8 cellular contexts compared by ENCODE assay signal in genomic region chr17:75875940-75876189, GRCh38. TPM values are rescaled to one million over a fixed set of nuclear protein-coding genes. Genes with fewer than 3 reads are reported as not detected.
A peak's percentile ranks its signal among the peaks of the same experiment; 100 is the strongest.
DNase-seq lines count a peak whose midpoint lies in the region; ATAC-seq and TF ChIP-seq lines count a peak whose summit lies in the region.

No MANE protein-coding gene starts in this region.

- no peaks in the 10 kb centered on the region for H3K27me3 ChIP-seq in liver (ENCODE audit: control insufficient read depth in 4 of 4, insufficient read depth in 4 of 4, low read length in 3 of 4)
- no peaks in the 10 kb centered on the region for H3K27me3 ChIP-seq in transverse colon

- in situ Hi-C loops in transverse colon (cut with MboI; ENCODE audit: low pct_ligation_motif_present in 1 of 4, low pct_unique_long_range_greater_than_20kb in 1 of 4, low sequenced_read_pairs in 3 of 4): loop anchor here in 1 of 4 donors (25.0 kb wide), 1 partner anchor 114 kb away; the partner anchor contains the start of gene GALK1

- H3K9me3 Mint-ChIP-seq in activated T-cell treated with anti-CD3 and anti-CD28 coated beads, Interleukin-2, amount 50 U/mL, for 72 hours: no peaks in the 10 kb centered on the region
- H3K9me3 Mint-ChIP-seq in activated naive CD8-positive, alpha-beta T cell (ENCODE audit: low read depth): no peaks in the 10 kb centered on the region

- no peak for ATAC-seq in activated T-cell treated with anti-CD3 and anti-CD28 coated beads, Interleukin-2, amount 50 U/mL, for 72 hours (replicated peaks in 1 of 2)
- ATAC-seq in GM21528 (IDR thresholded peaks at IDR 0.05; ENCODE audit: low FRiP score, unreplicated experiment): no peak

- H3K9me3 ChIP-seq in liver (ENCODE audit: control insufficient read depth in 4 of 4, low read length in 3 of 4) (no peaks in the 10 kb centered on the region), transverse colon (no peaks in the 10 kb centered on the region)

- H3K36me3 ChIP-seq in liver (ENCODE audit: control insufficient read depth in 4 of 4, insufficient read depth in 3 of 4, low read depth in 1 of 4, low read length in 3 of 4) (peaks cover 0 to 7% (median 3%) of the 10 kb centered on the region in 4 donors), transverse colon (no peaks in the 10 kb centered on the region)

- H3K36me3 Mint-ChIP-seq in activated T-cell treated with anti-CD3 and anti-CD28 coated beads, Interleukin-2, amount 50 U/mL, for 72 hours (ENCODE audit: insufficient read depth in 2 of 2): no peaks in the 10 kb centered on the region
- no peaks in the 10 kb centered on the region for H3K36me3 Mint-ChIP-seq in activated naive CD8-positive, alpha-beta T cell

- H3K27me3 Mint-ChIP-seq in activated T-cell treated with anti-CD3 and anti-CD28 coated beads, Interleukin-2, amount 50 U/mL, for 72 hours (ENCODE audit: low read depth): no peaks in the 10 kb centered on the region
- no peaks in the 10 kb centered on the region for H3K27me3 Mint-ChIP-seq in activated naive CD8-positive, alpha-beta T cell

- 68% methylated on average over 5 of the region's 5 CpGs for WGBS in liver
- 13% methylated on average over 5 of the region's 5 CpGs; no CpG with 5 or more reads in 1 of the 2 donors for WGBS in transverse colon (ENCODE audit: low coverage in 1 of 2), 2 donors

- TF ChIP-seq POLR2A in transverse colon (IDR thresholded peaks at IDR 0.05): no peak

- TF ChIP-seq RAD21 in liver (IDR thresholded peaks at IDR 0.05): no peak

- peak overlapping the region; percentile 7 for H3K27ac Mint-ChIP-seq in activated T-cell treated with anti-CD3 and anti-CD28 coated beads, Interleukin-2, amount 50 U/mL, for 72 hours
- peak overlapping the region; percentile 94 for H3K27ac Mint-ChIP-seq in activated naive CD8-positive, alpha-beta T cell

- no peak for DNase-seq in activated T-cell treated with anti-CD3 and anti-CD28 coated beads, Interleukin-2, amount 50 U/mL, for 72 hours
- no peak for DNase-seq in activated T-cell treated with anti-CD3 and anti-CD28 coated beads, Interleukin-2, amount 50 U/mL, for 1 hour
- no peak for DNase-seq in transverse colon
- no peak for DNase-seq in dermis blood vessel endothelial cell
- DNase-seq in SKM-1 (lab: John Stamatoyannopoulos, UW; ENCODE audit: unreplicated experiment): no peak

- TF ChIP-seq EP300 in transverse colon (IDR thresholded peaks at IDR 0.05; ENCODE audit: low read depth): no peak

- TF ChIP-seq CTCF in liver (IDR thresholded peaks at IDR 0.05; ENCODE audit: low read depth, low read length, missing input control) (no peak), transverse colon (IDR thresholded peaks at IDR 0.05) (no peak)

- H3K4me3 ChIP-seq in liver (ENCODE audit: low read depth in 1 of 3, low read length in 3 of 3) (peak overlapping the region in 2 of 3 donors; percentile 2 to 69), transverse colon (peak overlapping the region in 3 of 4 donors; percentile 67 to 76 (median 73))

- H3K9ac ChIP-seq in liver (ENCODE audit: low read depth in 1 of 2, low read length in 2 of 2): no peak overlapping the region

- peaks cover 40% of the 10 kb centered on the region for H3K4me1 Mint-ChIP-seq in activated T-cell treated with anti-CD3 and anti-CD28 coated beads, Interleukin-2, amount 50 U/mL, for 72 hours (ENCODE audit: low read depth)
- peaks cover 40% of the 10 kb centered on the region for H3K4me1 Mint-ChIP-seq in activated naive CD8-positive, alpha-beta T cell (ENCODE audit: low read depth)

- H3K27ac ChIP-seq in liver (ENCODE audit: low read depth in 1 of 2, low read length in 2 of 2): peak overlapping the region; percentile 80 to 95
- peak overlapping the region; percentile 94 to 97 (median 96) for H3K27ac ChIP-seq in transverse colon

- intact Hi-C loops in transverse colon (cut with DNase I; ENCODE audit: low total_unique reads): loop anchor here (5.0 kb wide), 1 partner anchor 851 kb away; the partner anchor contains the start of genes JMJD6 and METTL23

- peaks cover 12 to 39% (median 23%) of the 10 kb centered on the region in 4 donors for H3K4me1 ChIP-seq in liver (ENCODE audit: control insufficient read depth in 4 of 4, insufficient read depth in 4 of 4, low read length in 3 of 4)
- peaks cover 42 to 62% (median 51%) of the 10 kb centered on the region in 4 donors for H3K4me1 ChIP-seq in transverse colon

- peak overlapping the region; percentile 73 to 94 for H3K4me3 Mint-ChIP-seq in activated T-cell treated with anti-CD3 and anti-CD28 coated beads, Interleukin-2, amount 50 U/mL, for 72 hours
- peak overlapping the region; percentile 91 for H3K4me3 Mint-ChIP-seq in activated naive CD8-positive, alpha-beta T cell

TF ChIP-seq in liver, 16 proteins besides CTCF, POLR2A, EP300 and RAD21 (continues in another document):
- no peak for TF ChIP-seq FOXA1 (IDR thresholded peaks at IDR 0.05)
- no peak for TF ChIP-seq GABPA (IDR thresholded peaks at IDR 0.05 in 1 of 2, conservative IDR thresholded peaks at IDR 0.05 in 1 of 2)
- no peak for TF ChIP-seq SP1 (IDR thresholded peaks at IDR 0.05)
- no peak for TF ChIP-seq HNF4A (conservative IDR thresholded peaks at IDR 0.05)
- TF ChIP-seq ATF3 (IDR thresholded peaks at IDR 0.05): no peak
- TF ChIP-seq NR2F2 (IDR thresholded peaks at IDR 0.05): no peak
- no peak for TF ChIP-seq ZBTB33 (IDR thresholded peaks at IDR 0.05)
- TF ChIP-seq MAX (IDR thresholded peaks at IDR 0.05): no peak
- no peak for TF ChIP-seq YY1 (IDR thresholded peaks at IDR 0.05)

RNA-seq across cellular contexts. Expression of gene TRIM47, which starts 2.5 kb away (rescaled TPM):
- total RNA-seq in activated T-cell treated with anti-CD3 and anti-CD28 coated beads, Interleukin-2, amount 50 U/mL, for 72 hours: 10 to 100 TPM; 16.5 to 24.1 TPM
- total RNA-seq in liver (10 to 100 TPM in 1 of 2 donors, 1 to 10 TPM in 1; 6.9 to 15.4 TPM), transverse colon (100 to 1,000 TPM in 1 of 4 donors, 10 to 100 TPM in 3; 38.6 to 118 (median 41.0) TPM), dermis blood vessel endothelial cell (89.1 and 109 TPM in 2 replicates)
- 10 to 100 TPM; 12.2 to 18.5 TPM for polyA plus RNA-seq in liver

RNA-seq across cellular contexts. Expression of gene WBP2, which starts 20.7 kb away (rescaled TPM):
- 100 to 1,000 TPM in 1 of 2 donors, 10 to 100 TPM in 1; 90.2 to 109 TPM for total RNA-seq in activated T-cell treated with anti-CD3 and anti-CD28 coated beads, Interleukin-2, amount 50 U/mL, for 72 hours
- total RNA-seq in liver (10 to 100 TPM; 29.0 to 32.5 TPM), transverse colon (10 to 100 TPM; 27.7 to 75.1 (median 56.8) TPM), dermis blood vessel endothelial cell (19.2 and 54.3 TPM in 2 replicates)
- 10 to 100 TPM; 70.7 to 99.4 TPM for polyA plus RNA-seq in liver

RNA-seq across cellular contexts. Expression of gene TRIM65, which starts 20.9 kb away (rescaled TPM):
- 10 to 100 TPM; 24.0 to 30.7 TPM for total RNA-seq in activated T-cell treated with anti-CD3 and anti-CD28 coated beads, Interleukin-2, amount 50 U/mL, for 72 hours
- 1 to 10 TPM; 7.7 to 8.6 TPM for total RNA-seq in liver
- polyA plus RNA-seq in liver: 1 to 10 TPM; 1.5 to 5.3 TPM
- total RNA-seq in transverse colon: 10 to 100 TPM; 16.8 to 21.7 (median 20.5) TPM
- total RNA-seq in dermis blood vessel endothelial cell: 42.4 and 43.1 TPM in 2 replicates

RNA-seq across cellular contexts. Expression of gene MRPL38, which starts 28.8 kb away (rescaled TPM):
- total RNA-seq in activated T-cell treated with anti-CD3 and anti-CD28 coated beads, Interleukin-2, amount 50 U/mL, for 72 hours: 100 to 1,000 TPM; 101 to 117 TPM
- total RNA-seq in liver (10 to 100 TPM; 23.0 to 43.9 TPM), transverse colon (100 to 1,000 TPM in 1 of 4 donors, 10 to 100 TPM in 3; 40.6 to 117 (median 48.5) TPM), dermis blood vessel endothelial cell (24.0 and 49.3 TPM in 2 replicates)
- 10 to 100 TPM; 57.1 to 63.9 TPM for polyA plus RNA-seq in liver

RNA-seq across cellular contexts. Expression of gene UNC13D, which starts 31.7 kb away (rescaled TPM):
- 10 to 100 TPM; 89.0 to 97.6 TPM for total RNA-seq in activated T-cell treated with anti-CD3 and anti-CD28 coated beads, Interleukin-2, amount 50 U/mL, for 72 hours
- 10 to 100 TPM; 10.3 to 22.9 TPM for total RNA-seq in liver
- 1 to 10 TPM; 2.1 to 4.9 TPM for polyA plus RNA-seq in liver
- 10 to 100 TPM in 3 of 4 donors, 1 to 10 TPM in 1; 3.0 to 48.3 (median 16.2) TPM for total RNA-seq in transverse colon
- 3.2 and 3.4 TPM in 2 replicates for total RNA-seq in dermis blood vessel endothelial cell
